Comparison of ENCODE assay signal across 20 cellular contexts in the genomic region with DNA sequence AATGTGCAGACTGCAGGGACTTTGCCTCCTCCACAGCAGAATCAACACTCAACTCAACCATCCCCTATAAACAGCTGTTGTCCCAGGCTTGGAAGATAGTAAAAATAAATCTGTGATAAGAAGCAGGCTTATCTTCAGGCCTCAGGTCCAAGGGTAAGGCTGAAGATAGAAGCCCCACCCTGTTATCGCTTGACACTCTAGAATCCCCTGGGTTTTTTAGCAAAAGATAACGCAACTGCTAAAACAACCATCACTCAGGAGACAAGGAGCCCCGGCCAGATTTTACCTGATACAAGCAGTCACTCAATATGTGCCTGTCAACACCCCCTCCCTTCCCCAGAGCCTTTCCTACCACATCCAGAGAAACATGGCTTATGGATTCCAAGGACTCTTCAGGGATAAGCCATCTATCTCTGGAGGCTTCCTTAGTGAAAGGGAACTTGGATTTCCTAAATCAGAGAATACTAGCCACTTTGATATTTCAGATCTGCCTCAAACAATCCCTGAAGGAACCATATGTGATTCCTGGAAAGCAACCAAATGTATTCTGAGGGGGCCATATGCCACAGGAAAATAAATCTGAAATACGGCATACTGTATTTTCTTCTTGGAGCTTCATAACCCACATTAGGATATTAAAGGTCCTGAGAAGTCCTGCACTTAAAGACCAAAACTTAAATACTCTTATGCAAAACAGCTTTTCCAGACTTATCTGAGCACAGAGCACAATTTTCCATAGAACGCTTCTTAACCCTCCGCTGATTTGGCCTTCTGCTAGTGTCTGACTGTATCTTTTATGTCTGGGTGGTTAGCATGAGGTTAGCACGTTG.
"Had no signal": no experiment of that assay in that cellular context is flagged by ENCODE, and none has a peak within 500 bp of the region (broad histone marks: within the 10 kb centered on the region; RNA-seq: fewer than 3 reads in every experiment).

No MANE protein-coding gene starts in this region.

- DNase-seq: activated CD4-positive, alpha-beta memory T cell treated with anti-CD3 and anti-CD28 coated beads, Interleukin-2, amount 10 ng/mL, durations not matched to agents 7 days and 5 days; activated CD4-positive, alpha-beta T cell treated with anti-CD3 and anti-CD28 coated beads, Interleukin-2, amount 10 ng/mL, durations not matched to agents 24 days and 14 days; activated effector memory CD4-positive, alpha-beta T cell treated with anti-CD3 and anti-CD28 coated beads, Interleukin-2, amount 50 U/mL, for 16 hours; activated naive CD4-positive, alpha-beta T cell treated with anti-CD3 and anti-CD28 coated beads, Interleukin-2, amount 50 U/mL, for 16 hours; anterior cingulate cortex; body of pancreas; effector CD4-positive, alpha-beta T cell; foreskin keratinocyte; immature natural killer cell; lower lobe of right lung; naive thymus-derived CD4-positive, alpha-beta T cell; occipital lobe; right lobe of liver; stimulated activated CD4-positive, alpha-beta T cell treated with anti-CD3 and anti-CD28 coated beads, Interleukin-2, amount 100 ng/mL, for 48 hours; stimulated activated CD8-positive, alpha-beta memory T cell treated with anti-CD3 and anti-CD28 coated beads, Interleukin-4, amount 100 ng/mL, for 48 hours; stimulated activated naive B cell treated with anti-CD40 and anti-IgM and Interleukin-4, amounts not matched to agents 10 μg/mL and 1 μg/mL and 100 μg/mL, for 72 hours; trophoblast cell; uterus had no signal

- ATAC-seq: activated CD4-positive, CD25-positive, alpha-beta regulatory T cell treated with anti-CD3 and anti-CD28 coated beads, Interleukin-2, amount 50 U/mL, for 24 hours; body of pancreas; foreskin keratinocyte; left lobe of liver; lower lobe of right lung; naive thymus-derived CD4-positive, alpha-beta T cell; right lobe of liver; stimulated activated naive B cell treated with anti-CD40 and anti-IgM and Interleukin-4, amounts not matched to agents 10 μg/mL and 1 μg/mL and 100 μg/mL, for 72 hours had no signal
